In genomic region chr11:99555506-99555905, GRCh38 we compare ENCODE assay signal across 14 cellular contexts.
DNase-seq lines count a peak whose midpoint lies in the region; ATAC-seq lines count a peak whose summit lies in the region.
"Had no signal": no experiment of that assay in that cellular context is flagged by ENCODE, and none has a peak within 500 bp of the region (broad histone marks: within the 10 kb centered on the region; RNA-seq: fewer than 3 reads in every experiment).

No MANE protein-coding gene starts in this region.

- DNase-seq in Right ventricle myocardium inferior (ENCODE audit: missing footprints) (no peak), AML-193 (lab: John Stamatoyannopoulos, UW) (no peak)
- DNase-seq: ACHN; Caco-2; CD4-positive, alpha-beta T cell; GM23248; Karpas-422; KBM-7 had no signal

- peak; percentile 41 for ATAC-seq in GM18909 (IDR thresholded peaks at IDR 0.05; ENCODE audit: poor library complexity, unreplicated experiment)
- peak; percentile 50 for ATAC-seq in HG02678 (IDR thresholded peaks at IDR 0.05; ENCODE audit: unreplicated experiment)
- ATAC-seq in HG03354 (IDR thresholded peaks at IDR 0.05; ENCODE audit: poor library complexity, severe bottlenecking, unreplicated experiment): peak; percentile 41
- ATAC-seq in HG02571 (IDR thresholded peaks at IDR 0.05; ENCODE audit: unreplicated experiment): no peak
- ATAC-seq in Right ventricle myocardium inferior: no peak
- ATAC-seq in GM18858 (IDR thresholded peaks at IDR 0.05; ENCODE audit: unreplicated experiment): no peak
- ATAC-seq: HepG2 had no signal

- intact Hi-C loops in Right ventricle myocardium inferior (cut with DNase I): no loop called here

Comparison
In these comparisons a context has a peak if more than half of its experiments do, and no peak if none do; other contexts are left out.
1. ATAC-seq: peak in GM18909 (single experiment), HG02678 (single experiment) and HG03354 (single experiment); none in HG02571 (single experiment), Right ventricle myocardium inferior (single experiment) and GM18858 (single experiment).